In the genomic region with DNA sequence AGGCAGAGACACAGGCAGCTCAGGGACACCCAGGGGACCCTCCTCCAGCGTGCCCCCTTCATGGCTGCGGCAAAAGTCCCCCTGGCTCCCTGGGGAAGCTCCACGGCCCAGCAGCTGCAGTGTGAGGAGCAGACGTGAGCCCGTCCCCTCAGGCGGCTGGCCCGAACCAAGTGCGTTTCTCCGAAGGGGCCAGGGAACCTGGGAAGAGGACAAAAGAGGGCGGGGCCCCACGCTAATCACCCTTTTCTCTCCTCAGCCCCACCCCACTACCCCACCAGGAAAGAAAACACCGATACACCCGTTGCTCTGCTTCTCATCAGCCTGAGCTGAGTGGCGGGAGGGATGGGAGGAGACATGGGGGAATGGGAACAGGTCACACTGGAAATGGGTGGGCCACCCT, we compare ENCODE assay signal across 1 cellular context.
TF ChIP-seq lines count a peak whose summit lies in the region.

A gene with protein sequence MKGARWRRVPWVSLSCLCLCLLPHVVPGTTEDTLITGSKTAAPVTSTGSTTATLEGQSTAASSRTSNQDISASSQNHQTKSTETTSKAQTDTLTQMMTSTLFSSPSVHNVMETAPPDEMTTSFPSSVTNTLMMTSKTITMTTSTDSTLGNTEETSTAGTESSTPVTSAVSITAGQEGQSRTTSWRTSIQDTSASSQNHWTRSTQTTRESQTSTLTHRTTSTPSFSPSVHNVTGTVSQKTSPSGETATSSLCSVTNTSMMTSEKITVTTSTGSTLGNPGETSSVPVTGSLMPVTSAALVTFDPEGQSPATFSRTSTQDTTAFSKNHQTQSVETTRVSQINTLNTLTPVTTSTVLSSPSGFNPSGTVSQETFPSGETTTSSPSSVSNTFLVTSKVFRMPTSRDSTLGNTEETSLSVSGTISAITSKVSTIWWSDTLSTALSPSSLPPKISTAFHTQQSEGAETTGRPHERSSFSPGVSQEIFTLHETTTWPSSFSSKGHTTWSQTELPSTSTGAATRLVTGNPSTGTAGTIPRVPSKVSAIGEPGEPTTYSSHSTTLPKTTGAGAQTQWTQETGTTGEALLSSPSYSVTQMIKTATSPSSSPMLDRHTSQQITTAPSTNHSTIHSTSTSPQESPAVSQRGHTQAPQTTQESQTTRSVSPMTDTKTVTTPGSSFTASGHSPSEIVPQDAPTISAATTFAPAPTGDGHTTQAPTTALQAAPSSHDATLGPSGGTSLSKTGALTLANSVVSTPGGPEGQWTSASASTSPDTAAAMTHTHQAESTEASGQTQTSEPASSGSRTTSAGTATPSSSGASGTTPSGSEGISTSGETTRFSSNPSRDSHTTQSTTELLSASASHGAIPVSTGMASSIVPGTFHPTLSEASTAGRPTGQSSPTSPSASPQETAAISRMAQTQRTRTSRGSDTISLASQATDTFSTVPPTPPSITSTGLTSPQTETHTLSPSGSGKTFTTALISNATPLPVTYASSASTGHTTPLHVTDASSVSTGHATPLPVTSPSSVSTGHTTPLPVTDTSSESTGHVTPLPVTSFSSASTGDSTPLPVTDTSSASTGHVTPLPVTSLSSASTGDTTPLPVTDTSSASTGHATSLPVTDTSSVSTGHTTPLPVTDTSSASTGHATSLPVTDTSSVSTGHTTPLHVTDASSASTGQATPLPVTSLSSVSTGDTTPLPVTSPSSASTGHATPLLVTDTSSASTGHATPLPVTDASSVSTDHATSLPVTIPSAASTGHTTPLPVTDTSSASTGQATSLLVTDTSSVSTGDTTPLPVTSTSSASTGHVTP (N-terminal part only) (minus strand): TSS at position 174 of the 400 bp plus-strand sequence. CDS start 112 bp downstream, at position 62.

TF ChIP-seq in WTC11, 78 proteins besides CTCF, POLR2A, EP300 and RAD21 (continued from another document):
- TF ChIP-seq, protein P1, sequence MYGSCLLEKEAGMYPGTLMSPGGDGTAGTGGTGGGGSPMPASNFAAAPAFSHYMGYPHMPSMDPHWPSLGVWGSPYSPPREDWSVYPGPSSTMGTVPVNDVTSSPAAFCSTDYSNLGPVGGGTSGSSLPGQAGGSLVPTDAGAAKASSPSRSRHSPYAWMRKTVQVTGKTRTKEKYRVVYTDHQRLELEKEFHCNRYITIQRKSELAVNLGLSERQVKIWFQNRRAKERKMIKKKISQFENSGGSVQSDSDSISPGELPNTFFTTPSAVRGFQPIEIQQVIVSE (CRISPR knock-in tag; IDR thresholded peaks at IDR 0.05; ENCODE audit: borderline replicate concordance), result no peak
- TF ChIP-seq, protein P2, sequence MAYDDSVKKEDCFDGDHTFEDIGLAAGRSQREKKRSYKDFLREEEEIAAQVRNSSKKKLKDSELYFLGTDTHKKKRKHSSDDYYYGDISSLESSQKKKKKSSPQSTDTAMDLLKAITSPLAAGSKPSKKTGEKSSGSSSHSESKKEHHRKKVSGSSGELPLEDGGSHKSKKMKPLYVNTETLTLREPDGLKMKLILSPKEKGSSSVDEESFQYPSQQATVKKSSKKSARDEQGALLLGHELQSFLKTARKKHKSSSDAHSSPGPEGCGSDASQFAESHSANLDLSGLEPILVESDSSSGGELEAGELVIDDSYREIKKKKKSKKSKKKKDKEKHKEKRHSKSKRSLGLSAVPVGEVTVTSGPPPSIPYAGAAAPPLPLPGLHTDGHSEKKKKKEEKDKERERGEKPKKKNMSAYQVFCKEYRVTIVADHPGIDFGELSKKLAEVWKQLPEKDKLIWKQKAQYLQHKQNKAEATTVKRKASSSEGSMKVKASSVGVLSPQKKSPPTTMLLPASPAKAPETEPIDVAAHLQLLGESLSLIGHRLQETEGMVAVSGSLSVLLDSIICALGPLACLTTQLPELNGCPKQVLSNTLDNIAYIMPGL (CRISPR knock-in tag; IDR thresholded peaks at IDR 0.05), result no peak
- TF ChIP-seq TEAD4 (CRISPR knock-in tag; IDR thresholded peaks at IDR 0.05), result no peak
- no peak for TF ChIP-seq ZNF232 (CRISPR knock-in tag; IDR thresholded peaks at IDR 0.05)
- TF ChIP-seq, protein P3, sequence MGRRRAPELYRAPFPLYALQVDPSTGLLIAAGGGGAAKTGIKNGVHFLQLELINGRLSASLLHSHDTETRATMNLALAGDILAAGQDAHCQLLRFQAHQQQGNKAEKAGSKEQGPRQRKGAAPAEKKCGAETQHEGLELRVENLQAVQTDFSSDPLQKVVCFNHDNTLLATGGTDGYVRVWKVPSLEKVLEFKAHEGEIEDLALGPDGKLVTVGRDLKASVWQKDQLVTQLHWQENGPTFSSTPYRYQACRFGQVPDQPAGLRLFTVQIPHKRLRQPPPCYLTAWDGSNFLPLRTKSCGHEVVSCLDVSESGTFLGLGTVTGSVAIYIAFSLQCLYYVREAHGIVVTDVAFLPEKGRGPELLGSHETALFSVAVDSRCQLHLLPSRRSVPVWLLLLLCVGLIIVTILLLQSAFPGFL (CRISPR knock-in tag; IDR thresholded peaks at IDR 0.05; ENCODE audit: borderline replicate concordance), result no peak
- no peak for TF ChIP-seq JUN (CRISPR knock-in tag; IDR thresholded peaks at IDR 0.05)
- TF ChIP-seq NFE2L1 (CRISPR knock-in tag; IDR thresholded peaks at IDR 0.05), result no peak
- no peak for TF ChIP-seq NR3C1 (CRISPR knock-in tag; conservative IDR thresholded peaks at IDR 0.05; ENCODE audit: low read depth)
- no peak for TF ChIP-seq SOX15 (CRISPR knock-in tag; IDR thresholded peaks at IDR 0.05)
- TF ChIP-seq ZNF138 (CRISPR knock-in tag; conservative IDR thresholded peaks at IDR 0.05), result no peak
- TF ChIP-seq, protein P4, sequence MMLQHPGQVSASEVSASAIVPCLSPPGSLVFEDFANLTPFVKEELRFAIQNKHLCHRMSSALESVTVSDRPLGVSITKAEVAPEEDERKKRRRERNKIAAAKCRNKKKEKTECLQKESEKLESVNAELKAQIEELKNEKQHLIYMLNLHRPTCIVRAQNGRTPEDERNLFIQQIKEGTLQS (CRISPR knock-in tag; conservative IDR thresholded peaks at IDR 0.05), result no peak
